Comparison of ENCODE assay signal across 17 cellular contexts in the genomic region with DNA sequence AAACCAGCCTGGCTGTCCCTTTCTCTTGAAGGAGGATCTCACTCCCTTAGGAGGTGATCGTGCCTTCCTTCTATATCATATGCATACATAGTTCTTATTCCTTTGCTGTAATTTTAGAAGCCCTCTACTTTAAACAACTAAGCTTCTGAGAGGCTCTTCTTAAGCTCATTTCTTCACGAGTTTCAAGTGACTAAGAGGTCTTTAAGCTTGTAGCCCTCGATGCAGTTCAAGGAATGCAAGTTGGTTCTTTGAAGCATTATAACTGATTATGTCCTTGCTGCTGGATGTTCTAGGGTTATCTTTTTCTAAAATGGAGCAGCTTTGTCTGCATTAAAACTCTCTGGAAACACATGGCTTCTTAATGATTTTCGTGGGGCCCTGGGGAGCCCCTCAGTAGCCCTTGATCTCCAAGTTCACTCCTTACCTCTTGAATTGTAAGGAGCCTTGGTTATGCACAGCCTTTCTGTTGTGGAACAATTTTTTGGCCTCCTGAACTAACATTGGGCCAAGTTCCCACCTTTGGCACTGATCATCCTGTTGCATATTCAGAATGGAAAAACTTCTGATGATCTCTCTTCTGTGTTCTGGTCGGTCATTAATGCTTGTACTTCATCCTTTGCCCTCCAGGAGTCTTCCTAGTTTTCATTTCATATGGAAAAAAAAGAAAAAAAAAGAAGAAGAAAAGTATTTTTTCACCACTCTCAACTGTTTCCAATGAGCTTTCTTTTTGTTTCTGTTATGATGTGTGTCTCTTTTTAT. TPM values are rescaled to one million over a fixed set of nuclear protein-coding genes. Genes with fewer than 3 reads are reported as not detected.
DNase-seq lines count a peak whose midpoint lies in the region; ATAC-seq and TF ChIP-seq lines count a peak whose summit lies in the region.
"Had no signal": no experiment of that assay in that cellular context is flagged by ENCODE, and none has a peak within 500 bp of the region (broad histone marks: within the 10 kb centered on the region; RNA-seq: fewer than 3 reads in every experiment).

No MANE protein-coding gene starts in this region.

- no peaks in the 10 kb centered on the region for H3K27me3 ChIP-seq in BJ (ENCODE audit: control insufficient read depth, insufficient read depth, low read length)
- no peaks in the 10 kb centered on the region for H3K27me3 ChIP-seq in left ventricle myocardium inferior (ENCODE audit: low read depth)
- H3K27me3 ChIP-seq: BLaER1 treated with 17β-estradiol and CSF1 and Interleukin-3, amounts not matched to agents 10 nM and 100 nM; ovary had no signal

- peaks cover 0 to 3% (median 3%) of the 10 kb centered on the region in 3 donors for H3K27me3 Mint-ChIP-seq in immature natural killer cell (ENCODE audit: low read depth in 3 of 3)

- H3K4me3 ChIP-seq in BJ (ENCODE audit: low read depth, low read length) (no peak overlapping the region), astrocyte of the spinal cord (ENCODE audit: low read depth, low read length) (no peak overlapping the region), left ventricle myocardium inferior (no peak overlapping the region)
- H3K4me3 ChIP-seq: BLaER1 treated with 17β-estradiol and CSF1 and Interleukin-3, amounts not matched to agents 10 nM and 100 nM; GM23338; ovary; SK-N-MC had no signal

- H3K4me1 ChIP-seq in left ventricle myocardium inferior = peaks cover 48% of the 10 kb centered on the region

- peaks cover 0 to 7% (median 0%) of the 10 kb centered on the region in 6 donors for H3K9me3 Mint-ChIP-seq in immature natural killer cell
- H3K9me3 Mint-ChIP-seq: activated naive CD8-positive, alpha-beta T cell treated with anti-CD3 and anti-CD28 coated beads, Interleukin-2, amount 50 U/mL, for 24 hours; effector memory CD8-positive, alpha-beta T cell; GM23338 had no signal

- H3K4me1 Mint-ChIP-seq in immature natural killer cell = no peaks in the 10 kb centered on the region
- H3K4me1 Mint-ChIP-seq: activated naive CD8-positive, alpha-beta T cell treated with anti-CD3 and anti-CD28 coated beads, Interleukin-2, amount 50 U/mL, for 24 hours had no signal

- H3K27ac ChIP-seq in left ventricle myocardium inferior (replicated peaks) = no peak overlapping the region
- H3K27ac ChIP-seq: BLaER1 treated with 17β-estradiol and CSF1 and Interleukin-3, amounts not matched to agents 10 nM and 100 nM; ovary; SK-N-MC had no signal

- no peak overlapping the region for H3K27ac Mint-ChIP-seq in immature natural killer cell
- H3K27ac Mint-ChIP-seq: activated naive CD8-positive, alpha-beta T cell treated with anti-CD3 and anti-CD28 coated beads, Interleukin-2, amount 50 U/mL, for 24 hours; effector memory CD8-positive, alpha-beta T cell; GM23338 had no signal

- in situ Hi-C loops in astrocyte of the spinal cord (cut with HindIII; ENCODE audit: low sequenced_read_pairs) = no loop called here

- intact Hi-C loops in left ventricle myocardium inferior (cut with micrococcal nuclease) (no loop called here), sciatic nerve (cut with DNase I) (no loop called here)

- no peak overlapping the region for H3K4me3 Mint-ChIP-seq in immature natural killer cell
- H3K4me3 Mint-ChIP-seq: activated naive CD8-positive, alpha-beta T cell treated with anti-CD3 and anti-CD28 coated beads, Interleukin-2, amount 50 U/mL, for 24 hours; effector memory CD8-positive, alpha-beta T cell; GM23338 had no signal

- H3K36me3 Mint-ChIP-seq in immature natural killer cell = no peaks in the 10 kb centered on the region

- CTCF ChIA-PET in BJ (lab: Yijun Ruan, JAX) = interaction anchor here (0.9 kb wide), 2 partner anchors 9 to 14 kb away, joined by 3 read pairs; no protein-coding TSS in a partner anchor

- H3K36me3 ChIP-seq in BJ (ENCODE audit: control insufficient read depth, insufficient read depth, low read length) = no peaks in the 10 kb centered on the region
- no peaks in the 10 kb centered on the region for H3K36me3 ChIP-seq in left ventricle myocardium inferior
- H3K36me3 ChIP-seq: BLaER1 treated with 17β-estradiol and CSF1 and Interleukin-3, amounts not matched to agents 10 nM and 100 nM; ovary had no signal

- POLR2A ChIA-PET in BJ (lab: Charles Lee) = interaction anchor here (0.6 kb wide), 1 partner anchor 1391 kb away, joined by 6 read pairs; no protein-coding TSS in a partner anchor

- TF ChIP-seq CTCF in BJ (IDR thresholded peaks at IDR 0.05; ENCODE audit: insufficient read depth, low read depth, low read length) = 0 out of 2 replicates have a peak, but pooled peaks have one; percentile 19
- TF ChIP-seq CTCF in astrocyte of the spinal cord (IDR thresholded peaks at IDR 0.05; ENCODE audit: low read depth, low read length) = peak; percentile 37
- peak; percentile 36 for TF ChIP-seq CTCF in left ventricle myocardium inferior (IDR thresholded peaks at IDR 0.05; ENCODE audit: borderline replicate concordance)

- ATAC-seq in sciatic nerve = peak; percentile 78
- no peak for ATAC-seq in HG03457 (IDR thresholded peaks at IDR 0.05; ENCODE audit: unreplicated experiment)
- ATAC-seq: activated naive CD8-positive, alpha-beta T cell treated with anti-CD3 and anti-CD28 coated beads, Interleukin-2, amount 50 U/mL, for 24 hours; effector memory CD8-positive, alpha-beta T cell; GM23338 had no signal

- DNase-seq in BJ (ENCODE audit: low read depth) (no peak), astrocyte of the spinal cord (ENCODE audit: low read depth, low spot score) (peak; percentile 39), left ventricle myocardium inferior (no peak), sciatic nerve (ENCODE audit: low spot score) (no peak), immature natural killer cell (no peak), NCI-H1105 (lab: John Stamatoyannopoulos, UW) (no peak), NCI-H2196 treated with DMSO at 0.1 percent for 48 hours (lab: John Stamatoyannopoulos, UW; ENCODE audit: unreplicated experiment) (no peak)
- DNase-seq: activated CD4-positive, CD25-positive, alpha-beta regulatory T cell; activated naive CD8-positive, alpha-beta T cell treated with anti-CD3 and anti-CD28 coated beads, Interleukin-2, amount 50 U/mL, for 24 hours; effector memory CD8-positive, alpha-beta T cell; mesendoderm; stimulated activated CD4-positive, alpha-beta T cell treated with anti-CD3 and anti-CD28 coated beads, Interleukin-2, amount 100 ng/mL, for 48 hours had no signal

- H3K9me3 ChIP-seq in left ventricle myocardium inferior (replicated peaks) = no peaks in the 10 kb centered on the region
- H3K9me3 ChIP-seq: BLaER1 treated with 17β-estradiol and CSF1 and Interleukin-3, amounts not matched to agents 10 nM and 100 nM; ovary had no signal

RNA-seq across cellular contexts. Expression of a gene that starts 12.6 kb away (rescaled TPM):
- polyA plus RNA-seq in BJ (2011; rRNA removed) (34.8 and 35.8 TPM in 2 replicates), immature natural killer cell (1 to 10 TPM in 1 of 3 donors, under 1 TPM in 1, not detected in 1; 0.30 to 1.3 TPM)
- polyA minus RNA-seq in BJ (2011; rRNA and poly(A)+ RNA removed) = 61.2 and 63.2 TPM in 2 replicates
- total RNA-seq in left ventricle myocardium inferior (33.7 TPM), sciatic nerve (132 TPM)
